In genomic region chr14:52923902-52924575, GRCh38 we compare ENCODE assay signal across 10 cellular contexts. TPM values are rescaled to one million over a fixed set of nuclear protein-coding genes. Genes with fewer than 3 reads are reported as not detected.
DNase-seq lines count a peak whose midpoint lies in the region; ATAC-seq and TF ChIP-seq lines count a peak whose summit lies in the region.
"Had no signal": no experiment of that assay in that cellular context is flagged by ENCODE, and none has a peak within 500 bp of the region (broad histone marks: within the 10 kb centered on the region; RNA-seq: fewer than 3 reads in every experiment).

No MANE protein-coding gene starts in this region.

- H3K9me3 ChIP-seq in DND-41 (ENCODE audit: insufficient read depth, low read length, severe bottlenecking) (no peaks in the 10 kb centered on the region), H9 (ENCODE audit: control insufficient read depth, low read depth, low read length) (no peaks in the 10 kb centered on the region), right lobe of liver (no peaks in the 10 kb centered on the region)
- H3K9me3 ChIP-seq in CD8-positive, alpha-beta T cell (ENCODE audit: low read length), result no peaks in the 10 kb centered on the region

- H3K79me2 ChIP-seq in DND-41 (ENCODE audit: insufficient read depth, low read length) (peaks cover 70% of the 10 kb centered on the region), H9 (ENCODE audit: insufficient read depth, low read length) (peaks cover 23% of the 10 kb centered on the region; the same call in 1 of the 2 replicates)

- H3K23ac ChIP-seq in H9 (ENCODE audit: insufficient read length, low read depth, low read length), result no peak overlapping the region

- H2AK5ac ChIP-seq in H9 (ENCODE audit: insufficient read length, low read length), result no peak overlapping the region

- H2BK20ac ChIP-seq in H9 (ENCODE audit: low read depth, low read length, poor library complexity, severe bottlenecking), result no peak overlapping the region

- no CpG with 5 or more reads among the region's 3 CpGs for WGBS in H9 (ENCODE audit: extremely low coverage, insufficient read length, low lambda C conversion rate)
- WGBS in right lobe of liver (ENCODE audit: insufficient coverage, low coverage, low lambda C conversion rate, missing lambda C conversion rate), result 38% methylated on average over 3 of the region's 3 CpGs

- H3K4me3 ChIP-seq in DND-41 (ENCODE audit: low read depth in 1 of 2, low read length in 2 of 2) (no peak overlapping the region), right lobe of liver (no peak overlapping the region)
- no peak overlapping the region for H3K4me3 ChIP-seq in CD8-positive, alpha-beta T cell (ENCODE audit: low read depth, low read length)

- H2AFZ ChIP-seq in DND-41 (ENCODE audit: low read depth, low read length) (no peak overlapping the region), H9 (ENCODE audit: low read length) (no peak overlapping the region)

- peak overlapping the region; percentile 1 to 82 (median 73); a peak in 5 of 7 replicates for H3K27ac Mint-ChIP-seq in H9
- H3K27ac Mint-ChIP-seq in activated CD4-positive, alpha-beta memory T cell treated with anti-CD3 and anti-CD28 coated beads, Interleukin-2, amount 10 ng/mL, durations not matched to agents 7 days and 5 days, result no peak overlapping the region
- H3K27ac Mint-ChIP-seq in CD8-positive, alpha-beta T cell, result no peak overlapping the region

- no peak overlapping the region for H4K8ac ChIP-seq in H9 (replicated peaks; ENCODE audit: insufficient read length, low read depth, low read length)

- no peak overlapping the region for H3K4ac ChIP-seq in H9 (ENCODE audit: low read depth, low read length)

- no peaks in the 10 kb centered on the region for H3K27me3 Mint-ChIP-seq in H9 (ENCODE audit: low read depth)
- H3K27me3 Mint-ChIP-seq in activated CD4-positive, alpha-beta memory T cell treated with anti-CD3 and anti-CD28 coated beads, Interleukin-2, amount 10 ng/mL, durations not matched to agents 7 days and 5 days, result no peaks in the 10 kb centered on the region
- no peaks in the 10 kb centered on the region for H3K27me3 Mint-ChIP-seq in CD8-positive, alpha-beta T cell (ENCODE audit: low read depth)
- H3K27me3 Mint-ChIP-seq: brain had no signal

- no peak overlapping the region for H3K18ac ChIP-seq in H9 (ENCODE audit: insufficient read length, low read depth, low read length)

- peaks cover 30% of the 10 kb centered on the region for H3K4me1 ChIP-seq in DND-41 (ENCODE audit: insufficient read depth, low read length)
- peaks cover 7% of the 10 kb centered on the region; the same call in 1 of the 2 replicates for H3K4me1 ChIP-seq in H9 (ENCODE audit: insufficient read depth, low read length)
- H3K4me1 ChIP-seq in right lobe of liver, result peaks cover 0 to 91% (median 33%) of the 10 kb centered on the region in 4 donors
- H3K4me1 ChIP-seq in CD8-positive, alpha-beta T cell (ENCODE audit: insufficient read depth, low read length), result peaks cover 11% of the 10 kb centered on the region

- H3K4me2 ChIP-seq in DND-41 (ENCODE audit: insufficient read depth, low read length), result no peak overlapping the region
- no peak overlapping the region for H3K4me2 ChIP-seq in H9 (ENCODE audit: insufficient read depth, insufficient read length, low read length)

- no peaks in the 10 kb centered on the region for H4K20me1 ChIP-seq in DND-41 (ENCODE audit: insufficient read depth, low read length)
- no peaks in the 10 kb centered on the region for H4K20me1 ChIP-seq in H9 (ENCODE audit: control insufficient read depth, insufficient read depth, insufficient read length)

- H3K14ac ChIP-seq in H9 (ENCODE audit: insufficient read depth, low read length), result no peak overlapping the region

- ATAC-seq in DND-41 (ENCODE audit: insufficient read depth, low read depth) (peak; percentile 76; the same call in 2 of the 3 replicates), right lobe of liver (peak; percentile 38 to 79 (median 56)), HG02571 (IDR thresholded peaks at IDR 0.05; ENCODE audit: unreplicated experiment) (no peak), GM21390 (IDR thresholded peaks at IDR 0.05; ENCODE audit: unreplicated experiment) (no peak)
- ATAC-seq in CD8-positive, alpha-beta T cell, result no peak

- H3K36me3 ChIP-seq in DND-41 (ENCODE audit: insufficient read depth, low read length), result no peaks in the 10 kb centered on the region
- no peaks in the 10 kb centered on the region for H3K36me3 ChIP-seq in right lobe of liver
- H3K36me3 ChIP-seq in CD8-positive, alpha-beta T cell (ENCODE audit: insufficient read depth, low read length), result no peaks in the 10 kb centered on the region

- H4K91ac ChIP-seq in H9 (ENCODE audit: insufficient read length, low read depth, low read length), result no peak overlapping the region

- no peak overlapping the region for H4K5ac ChIP-seq in H9 (ENCODE audit: insufficient read length, low read depth, low read length)

- POLR2A ChIA-PET in activated CD4-positive, alpha-beta memory T cell treated with anti-CD3 and anti-CD28 coated beads, Interleukin-2, amount 10 ng/mL, durations not matched to agents 7 days and 5 days (lab: Charles Lee), result interaction anchor here (0.9 kb wide), 1 partner anchor 21 kb away, joined by 3 read pairs; no protein-coding TSS in a partner anchor
- POLR2A ChIA-PET in CD8-positive, alpha-beta T cell (lab: Charles Lee), result interaction anchor here (0.6 kb wide), 1 partner anchor 10 kb away, joined by 4 read pairs; no protein-coding TSS in a partner anchor

- no peak overlapping the region for H2BK15ac ChIP-seq in H9 (ENCODE audit: low read depth, low read length)

- intact Hi-C loops in right lobe of liver (cut with DNase I), result no loop called here
- intact Hi-C loops in CD8-positive, alpha-beta T cell (cut with DNase I, micrococcal nuclease), result no loop called here

- no peak overlapping the region for H3K27ac ChIP-seq in DND-41 (ENCODE audit: low read length)
- no peak overlapping the region for H3K27ac ChIP-seq in H9 (ENCODE audit: insufficient read length, low read depth, low read length)
- H3K27ac ChIP-seq in right lobe of liver, result no peak overlapping the region
- no peak overlapping the region for H3K27ac ChIP-seq in CD8-positive, alpha-beta T cell (ENCODE audit: low read depth, low read length)

- no peak overlapping the region for H2BK5ac ChIP-seq in H9 (ENCODE audit: insufficient read length, low read length)

- no peak overlapping the region for H2BK12ac ChIP-seq in H9 (ENCODE audit: insufficient read length, low read depth, low read length)

- no peaks in the 10 kb centered on the region for H3K23me2 ChIP-seq in H9 (ENCODE audit: insufficient read length, low read depth, low read length, poor library complexity, severe bottlenecking)

- no peak overlapping the region; a peak in 1 of 5 replicates for H3K4me3 Mint-ChIP-seq in H9
- H3K4me3 Mint-ChIP-seq in activated CD4-positive, alpha-beta memory T cell treated with anti-CD3 and anti-CD28 coated beads, Interleukin-2, amount 10 ng/mL, durations not matched to agents 7 days and 5 days, result no peak overlapping the region
- no peak overlapping the region for H3K4me3 Mint-ChIP-seq in CD8-positive, alpha-beta T cell
- H3K4me3 Mint-ChIP-seq: brain had no signal

- CTCF ChIA-PET in activated CD4-positive, alpha-beta memory T cell treated with anti-CD3 and anti-CD28 coated beads, Interleukin-2, amount 10 ng/mL, durations not matched to agents 7 days and 5 days (lab: Charles Lee), result interaction anchor here (0.9 kb wide), 1 partner anchor 37 kb away, joined by 3 read pairs; no protein-coding TSS in a partner anchor
- CTCF ChIA-PET in CD8-positive, alpha-beta T cell (lab: Charles Lee), result interaction anchor here (0.8 to 1.6 kb wide), 2 partner anchors 13 to 37 kb away, joined by 3 to 4 read pairs; no protein-coding TSS in a partner anchor

- peaks cover 52 to 54% of the 10 kb centered on the region in 2 experiments for H3K4me1 Mint-ChIP-seq in H9
- peaks cover 14% of the 10 kb centered on the region for H3K4me1 Mint-ChIP-seq in activated CD4-positive, alpha-beta memory T cell treated with anti-CD3 and anti-CD28 coated beads, Interleukin-2, amount 10 ng/mL, durations not matched to agents 7 days and 5 days
- peaks cover 10% of the 10 kb centered on the region for H3K4me1 Mint-ChIP-seq in CD8-positive, alpha-beta T cell (ENCODE audit: low read depth)

- no peak overlapping the region for H3T11ph ChIP-seq in H9 (ENCODE audit: low read length)

- H2BK120ac ChIP-seq in H9 (ENCODE audit: low read depth, low read length, poor library complexity, severe bottlenecking), result no peak overlapping the region

- H3K9me3 Mint-ChIP-seq in H9, result no peaks in the 10 kb centered on the region
- no peaks in the 10 kb centered on the region for H3K9me3 Mint-ChIP-seq in activated CD4-positive, alpha-beta memory T cell treated with anti-CD3 and anti-CD28 coated beads, Interleukin-2, amount 10 ng/mL, durations not matched to agents 7 days and 5 days
- no peaks in the 10 kb centered on the region for H3K9me3 Mint-ChIP-seq in CD8-positive, alpha-beta T cell
- H3K9me3 Mint-ChIP-seq: brain had no signal

- H3K36me3 Mint-ChIP-seq in H9 (ENCODE audit: insufficient read depth in 1 of 3, low read depth in 3 of 3), result 0 out of 7 replicates have a peak, but pooled peaks cover 0 to 2% (median 0%) of the 10 kb centered on the region in 3 experiments
- H3K36me3 Mint-ChIP-seq in activated CD4-positive, alpha-beta memory T cell treated with anti-CD3 and anti-CD28 coated beads, Interleukin-2, amount 10 ng/mL, durations not matched to agents 7 days and 5 days (ENCODE audit: low read depth), result peaks cover 4% of the 10 kb centered on the region
- H3K36me3 Mint-ChIP-seq in CD8-positive, alpha-beta T cell, result no peaks in the 10 kb centered on the region
- H3K36me3 Mint-ChIP-seq: brain had no signal

- peaks cover 3% of the 10 kb centered on the region for H3K79me1 ChIP-seq in H9 (ENCODE audit: insufficient read depth, low read depth, low read length, poor library complexity, severe bottlenecking)

- DNase-seq in DND-41 (peak; percentile 18), H9 (peak; percentile 49), right lobe of liver (no peak), H4 (ENCODE audit: low spot score) (no peak)
- DNase-seq in activated CD4-positive, alpha-beta memory T cell treated with anti-CD3 and anti-CD28 coated beads, Interleukin-2, amount 10 ng/mL, durations not matched to agents 7 days and 5 days, result peak; percentile 39
- DNase-seq in CD8-positive, alpha-beta T cell, result no peak
- DNase-seq: nucleus accumbens had no signal

- H3K27me3 ChIP-seq in DND-41 (ENCODE audit: insufficient read depth, low read length, poor library complexity) (no peaks in the 10 kb centered on the region), H9 (ENCODE audit: insufficient read depth, low read length) (no peaks in the 10 kb centered on the region), right lobe of liver (no peaks in the 10 kb centered on the region)
- H3K27me3 ChIP-seq in CD8-positive, alpha-beta T cell (ENCODE audit: insufficient read depth, low read length), result no peaks in the 10 kb centered on the region

- H3K56ac ChIP-seq in H9 (ENCODE audit: insufficient read length, low read depth, low read length), result no peak overlapping the region

- H3K9ac ChIP-seq in DND-41 (ENCODE audit: low read depth, low read length), result no peak overlapping the region
- H3K9ac ChIP-seq in H9 (ENCODE audit: extremely low read depth, insufficient read length, low read length), result no peak overlapping the region

- TF ChIP-seq POLR2A in right lobe of liver (IDR thresholded peaks at IDR 0.05), result no peak

- TF ChIP-seq CTCF in DND-41 (IDR thresholded peaks at IDR 0.05; ENCODE audit: borderline replicate concordance, extremely low read depth, low read length, poor library complexity, severe bottlenecking), result peak; percentile 59
- 0 out of 3 replicates have a peak, but pooled peaks have one; percentile 25 for TF ChIP-seq CTCF in H9 (conservative IDR thresholded peaks at IDR 0.05)
- TF ChIP-seq CTCF in right lobe of liver (IDR thresholded peaks at IDR 0.05), result peak; percentile 31 to 44 (median 33)
- TF ChIP-seq CTCF in CD8-positive, alpha-beta T cell (IDR thresholded peaks at IDR 0.05), result no peak

RNA-seq across cellular contexts. Expression of gene FERMT2, which starts 26.8 kb away (rescaled TPM):
- total RNA-seq in H9 (2021), result 128 and 136 TPM in 2 replicates
- total RNA-seq in activated CD4-positive, alpha-beta memory T cell treated with anti-CD3 and anti-CD28 coated beads, Interleukin-2, amount 10 ng/mL, durations not matched to agents 7 days and 5 days, result 1 to 10 TPM; 1.8 to 2.8 TPM
- total RNA-seq in right lobe of liver, result 10 to 100 TPM; 40.4 to 64.5 (median 53.3) TPM
- not detected for total RNA-seq in CD8-positive, alpha-beta T cell
- total RNA-seq in H4 (2014; rRNA removed; shearing (Covaris generic)), result 47.1 and 53.5 TPM in 2 replicates

Comparison
In these comparisons a context has a peak if more than half of its experiments do, and no peak if none do; other contexts are left out.
1. ATAC-seq: peak in DND-41 (single experiment) and right lobe of liver (4 of 4); none in HG02571 (single experiment), CD8-positive, alpha-beta T cell (single experiment) and GM21390 (single experiment).
2. DNase-seq: peak in DND-41 (single experiment), H9 (single experiment) and activated CD4-positive, alpha-beta memory T cell treated with anti-CD3 and anti-CD28 coated beads, Interleukin-2, amount 10 ng/mL, durations not matched to agents 7 days and 5 days (single experiment); none in right lobe of liver (0 of 3), CD8-positive, alpha-beta T cell (0 of 7) and H4 (single experiment).
3. H3K27ac Mint-ChIP-seq: peak in H9 (3 of 3); none in activated CD4-positive, alpha-beta memory T cell treated with anti-CD3 and anti-CD28 coated beads, Interleukin-2, amount 10 ng/mL, durations not matched to agents 7 days and 5 days (single experiment) and CD8-positive, alpha-beta T cell (single experiment).
4. RNA of gene FERMT2, which starts 26.8 kb away (total RNA-seq): 128 to 136 TPM in H9, 40.4 to 64.5 TPM in right lobe of liver and 47.1 to 53.5 TPM in H4; 1.8 to 2.8 TPM in activated CD4-positive, alpha-beta memory T cell treated with anti-CD3 and anti-CD28 coated beads, Interleukin-2, amount 10 ng/mL, durations not matched to agents 7 days and 5 days and not detected in CD8-positive, alpha-beta T cell; every median in the first group is over 10 times any median in the second.